1 cellular context compared by ENCODE assay signal in genomic region chr5:171272996-171273970, GRCh38.
TF ChIP-seq lines count a peak whose summit lies in the region.

No MANE protein-coding gene starts in this region.

TF ChIP-seq in HEK293, 187 proteins besides CTCF, POLR2A, EP300 and RAD21 (continued from another document):
- TF ChIP-seq ZNF16 (tag by site-specific recombination; IDR thresholded peaks at IDR 0.05; ENCODE audit: low read depth), result no peak
- TF ChIP-seq ZNF335 (tag by site-specific recombination; conservative IDR thresholded peaks at IDR 0.05), result 0 out of 2 replicates have a peak, but pooled peaks have one; percentile 23
- TF ChIP-seq INSM2 (tag by site-specific recombination; IDR thresholded peaks at IDR 0.05), result no peak
- no peak for TF ChIP-seq ZNF623 (tag by site-specific recombination; IDR thresholded peaks at IDR 0.05)
- TF ChIP-seq ZBTB48 (tag by site-specific recombination; IDR thresholded peaks at IDR 0.05), result no peak
TF ChIP-seq in HEK293: peak in this region for 5.
